Comparison of ENCODE assay signal across 9 cellular contexts in genomic region chr5:173279166-173279565, GRCh38. TPM values are rescaled to one million over a fixed set of nuclear protein-coding genes. Genes with fewer than 3 reads are reported as not detected.
"Had no signal": no experiment of that assay in that cellular context is flagged by ENCODE, and none has a peak within 500 bp of the region (broad histone marks: within the 10 kb centered on the region; RNA-seq: fewer than 3 reads in every experiment).

No MANE protein-coding gene starts in this region.

- H3K27ac ChIP-seq: GM23248, HL-60 had no signal

- ATAC-seq: HCT116, HepG2 had no signal

- H3K4me3 ChIP-seq: GM23248, HAP-1 had no signal

- DNase-seq: GM23248, GOT3, H7, HFFc6 had no signal

- H3K36me3 ChIP-seq: HAP-1 had no signal

RNA-seq across cellular contexts. Expression of gene NKX2-5, which starts 44.2 kb away (rescaled TPM):
- total RNA-seq: GM23248, HFFc6 had no signal
- polyA plus RNA-seq: GM23248, IgD-negative memory B cell had no signal

RNA-seq across cellular contexts. Expression of gene STC2, which starts 49.0 kb away (rescaled TPM):
- polyA plus RNA-seq: IgD-negative memory B cell had no signal
